Comparison of ENCODE assay signal across 9 cellular contexts in the genomic region with DNA sequence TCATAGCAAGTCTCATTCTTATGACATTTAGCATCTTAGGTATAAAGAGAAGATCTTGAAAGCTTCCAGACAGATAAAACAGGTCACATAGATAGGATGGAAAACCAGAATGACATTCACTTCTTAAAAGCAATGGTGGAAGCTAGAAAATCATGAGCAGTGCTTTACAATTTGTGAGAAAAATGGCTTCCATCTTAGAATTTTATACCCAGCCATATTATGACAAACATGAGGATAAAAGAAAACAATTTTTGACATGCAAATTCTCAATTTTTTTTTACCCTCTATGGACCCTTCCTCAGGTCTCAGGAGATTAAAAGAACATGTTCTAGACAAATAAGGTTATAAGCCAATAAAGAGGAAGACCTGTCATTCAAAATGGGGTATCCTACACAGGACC. TPM values are rescaled to one million over a fixed set of nuclear protein-coding genes. Genes with fewer than 3 reads are reported as not detected.
"Had no signal": no experiment of that assay in that cellular context is flagged by ENCODE, and none has a peak within 500 bp of the region (broad histone marks: within the 10 kb centered on the region; RNA-seq: fewer than 3 reads in every experiment).

No MANE protein-coding gene starts in this region.

- DNase-seq: H9, KBM-7 had no signal

- ATAC-seq: GM23338 had no signal

- FAIRE-seq: H1, H54 had no signal

- H3K27ac ChIP-seq: HL-60 had no signal

- H2AFZ ChIP-seq: GM23338 had no signal

- H3K4me2 ChIP-seq: GM23338 had no signal

- H3K4me3 ChIP-seq: GM23338 had no signal

RNA-seq across cellular contexts. Expression of a gene that starts 7.1 kb away (rescaled TPM):
- total RNA-seq: H1, H9, HFFc6, HT1080, IMR-90 had no signal
- polyA plus RNA-seq: GM23338, IMR-90 had no signal
